In genomic region chr16:29678691-29679267, GRCh38 we compare ENCODE assay signal across 1 cellular context.
TF ChIP-seq lines count a peak whose summit lies in the region.

QPRT (plus strand) TSS chr16:29679180; CDS start chr16:29679198, 18 bp downstream.

TF ChIP-seq in H1, 55 proteins besides CTCF, POLR2A, EP300 and RAD21:
- TF ChIP-seq POLR2AphosphoS5 (IDR thresholded peaks at IDR 0.05; ENCODE audit: low read depth, low read length) (peak; percentile 84), SIN3A (conservative IDR thresholded peaks at IDR 0.05 in 1 of 2, IDR thresholded peaks at IDR 0.05 in 1 of 2; ENCODE audit: low read depth in 1 of 2, low read length in 2 of 2) (0 out of 4 replicates have a peak, but pooled peaks of 1 of the 2 experiments have one; percentile 83), JUND (IDR thresholded peaks at IDR 0.05; ENCODE audit: low read length) (no peak), MAX (IDR thresholded peaks at IDR 0.05) (peak; percentile 63), RXRA (IDR thresholded peaks at IDR 0.05; ENCODE audit: insufficient read depth, low read depth, low read length) (no peak), CBX5 (IDR thresholded peaks at IDR 0.05; ENCODE audit: low read depth, low read length) (no peak), TBP (IDR thresholded peaks at IDR 0.05; ENCODE audit: low read depth, low read length) (0 out of 2 replicates have a peak, but pooled peaks have one; percentile 59), SP1 (IDR thresholded peaks at IDR 0.05; ENCODE audit: low read depth, low read length) (0 out of 2 replicates have a peak, but pooled peaks have one; percentile 37), TAF1 (IDR thresholded peaks at IDR 0.05; ENCODE audit: low read depth, low read length) (peak; percentile 64)
